1 cellular context compared by ENCODE assay signal in the genomic region with DNA sequence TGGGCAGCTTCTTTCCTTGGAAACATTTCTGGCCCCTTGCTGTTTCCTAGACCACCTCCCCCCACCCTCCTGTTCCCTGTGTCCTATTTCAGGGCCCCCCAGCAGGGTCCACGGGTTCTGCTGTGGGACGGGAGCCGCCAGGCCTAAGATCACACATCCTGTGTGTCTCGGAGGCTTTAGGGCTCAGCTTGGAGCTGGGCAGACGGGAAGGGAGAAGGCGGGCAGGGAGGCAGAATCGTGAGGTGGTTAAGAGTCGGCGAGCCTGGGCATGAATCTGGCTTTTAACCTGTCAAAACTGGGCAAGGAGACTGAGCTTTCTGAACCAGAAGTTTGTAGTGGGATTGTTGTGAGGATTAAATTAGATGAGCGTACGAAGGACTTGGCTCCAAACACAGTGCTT.
TF ChIP-seq lines count a peak whose summit lies in the region.

No MANE protein-coding gene starts in this region.

TF ChIP-seq in HepG2, 621 proteins besides CTCF, POLR2A, EP300 and RAD21:
- TF ChIP-seq NONO (IDR thresholded peaks at IDR 0.05) = no peak
- no peak for TF ChIP-seq NONO (CRISPR knock-in tag; conservative IDR thresholded peaks at IDR 0.05)
- TF ChIP-seq SP4 (CRISPR knock-in tag; IDR thresholded peaks at IDR 0.05) = peak; percentile 17; the same call in 1 of the 2 replicates
TF ChIP-seq in HepG2: peak in this region for 1.
